Comparison of ENCODE assay signal across 8 cellular contexts in the genomic region with DNA sequence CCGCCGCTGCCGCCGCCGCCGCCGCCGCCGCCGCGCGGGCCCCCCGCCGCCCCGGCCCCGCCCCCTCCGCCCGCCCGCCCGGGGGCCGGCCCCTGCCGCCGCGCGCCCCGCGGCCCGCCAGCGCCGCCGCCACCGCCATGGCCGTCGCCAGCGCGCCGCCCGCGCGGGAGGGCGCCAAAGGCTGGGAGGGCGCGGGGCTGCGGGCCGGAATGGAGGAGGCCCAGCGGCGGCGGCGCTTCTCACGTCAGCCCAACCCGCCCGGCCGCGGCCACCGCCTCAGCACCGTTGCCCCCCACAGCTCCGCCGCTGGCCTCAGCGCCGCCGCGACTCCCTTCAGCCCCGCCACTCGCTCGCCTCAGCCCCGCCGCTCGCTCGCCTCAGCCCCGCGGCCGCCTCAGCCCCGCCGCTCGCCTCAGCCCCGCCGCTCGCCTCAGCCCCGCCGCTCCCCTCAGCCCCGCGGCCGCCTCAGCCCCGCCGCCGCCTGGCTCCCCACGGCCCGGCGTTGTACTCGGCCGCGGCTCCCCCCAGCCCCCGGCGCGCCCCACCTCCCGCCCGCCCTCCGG. TPM values are rescaled to one million over a fixed set of nuclear protein-coding genes. Genes with fewer than 3 reads are reported as not detected.
A peak's percentile ranks its signal among the peaks of the same experiment; 100 is the strongest.
DNase-seq lines count a peak whose midpoint lies in the region; ATAC-seq lines count a peak whose summit lies in the region.

TSS of gene PHF10 (minus strand) at position 510 of the 563 bp plus-strand sequence. CDS start 569 bp downstream, outside the sequence.

- DNase-seq in ELR (ENCODE audit: low read depth) (peak; percentile 55), lung microvascular endothelial cell (ENCODE audit: low read depth in 2 of 2) (peak; percentile 32 to 49), DMS79 treated with DMSO at 0.1 percent for 48 hours (lab: John Stamatoyannopoulos, UW) (no peak)
- DNase-seq in activated CD4-positive, alpha-beta T cell treated with anti-CD3 and anti-CD28 coated beads for 1 hour = peak; percentile 19
- DNase-seq in stimulated activated CD8-positive, alpha-beta memory T cell treated with anti-CD3 and anti-CD28 coated beads, Interleukin-4, amount 100 ng/mL, for 24 hours (ENCODE audit: low read depth) = peak; percentile 30

- 0% methylated on average over 97 to 98 of the region's 98 CpGs for WGBS in ectodermal cell, 2 experiments

- peak within 1 kb of the TSS; percentile 68 for H3K4me3 ChIP-seq in ectodermal cell (ENCODE audit: insufficient read depth, low read depth, low read length)

- peak within 1 kb of the TSS; percentile 91 to 99 (median 92) for H3K27ac Mint-ChIP-seq in IgD-negative memory B cell

- H3K4me3 Mint-ChIP-seq in IgD-negative memory B cell = peak within 1 kb of the TSS; percentile 92 to 97 (median 95)

- no peaks in the 10 kb centered on the region for H3K9me3 Mint-ChIP-seq in IgD-negative memory B cell

- no peaks in the 10 kb centered on the region for H3K36me3 Mint-ChIP-seq in IgD-negative memory B cell

- H3K4me1 ChIP-seq in ectodermal cell (ENCODE audit: control insufficient read depth, insufficient read depth, low read length) = peaks cover 13% of the 10 kb centered on the region

- H3K27ac ChIP-seq in ectodermal cell (ENCODE audit: insufficient read depth, low read depth, low read length, poor library complexity, severe bottlenecking) = peak within 1 kb of the TSS; percentile 98

- peak; percentile 47 for ATAC-seq in GM21528 (IDR thresholded peaks at IDR 0.05; ENCODE audit: low FRiP score, unreplicated experiment)

- peaks cover 6% of the 10 kb centered on the region for H3K27me3 ChIP-seq in ectodermal cell (ENCODE audit: control insufficient read depth, insufficient read depth, low read length, poor library complexity, severe bottlenecking)

- H3K27me3 Mint-ChIP-seq in IgD-negative memory B cell = no peaks in the 10 kb centered on the region

- H3K36me3 ChIP-seq in ectodermal cell (ENCODE audit: control insufficient read depth, insufficient read depth, low read length) = no peaks in the 10 kb centered on the region

- no peaks in the 10 kb centered on the region for H3K9me3 ChIP-seq in ectodermal cell (ENCODE audit: control insufficient read depth, low read length)

- peaks cover 11 to 26% (median 24%) of the 10 kb centered on the region in 3 donors for H3K4me1 Mint-ChIP-seq in IgD-negative memory B cell

RNA-seq across cellular contexts. Expression of gene PHF10, which starts in this region (rescaled TPM):
- polyA plus RNA-seq in IgD-negative memory B cell = 7.1 TPM
- 47.7 TPM for polyA plus RNA-seq in ectodermal cell (2013, experiment 1 of 4)
- polyA plus RNA-seq in ectodermal cell (2013, experiment 2 of 4) = 52.0 TPM
- polyA plus RNA-seq in ectodermal cell (2013, experiment 3 of 4) = 42.1 TPM
- 46.8 TPM for polyA plus RNA-seq in ectodermal cell (2013, experiment 4 of 4)
- total RNA-seq in lung microvascular endothelial cell = 18.1 and 23.8 TPM in 2 replicates
